Comparison of ENCODE assay signal across 21 cellular contexts in the genomic region with DNA sequence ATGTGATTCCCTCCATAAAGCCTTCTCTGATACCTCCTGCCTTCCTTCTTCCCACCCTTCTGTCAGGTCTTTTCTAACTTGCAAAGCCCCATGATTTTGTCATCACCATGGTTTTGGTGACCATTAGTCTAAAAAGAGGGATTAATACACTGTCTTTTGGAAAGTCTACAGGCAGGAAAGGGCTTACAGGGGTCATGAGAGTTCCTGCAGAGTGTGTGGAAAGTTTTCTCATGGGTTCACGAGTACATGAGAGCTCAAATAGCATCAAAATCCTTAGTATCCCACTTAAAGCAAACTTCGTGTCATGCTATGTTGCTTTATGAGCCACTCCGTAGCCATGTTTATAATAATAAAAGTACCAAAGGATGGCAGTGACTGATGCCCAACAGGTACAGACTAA.
A peak's percentile ranks its signal among the peaks of the same experiment; 100 is the strongest.
DNase-seq lines count a peak whose midpoint lies in the region; ATAC-seq and TF ChIP-seq lines count a peak whose summit lies in the region.
"Had no signal": no experiment of that assay in that cellular context is flagged by ENCODE, and none has a peak within 500 bp of the region (broad histone marks: within the 10 kb centered on the region; RNA-seq: fewer than 3 reads in every experiment).

No MANE protein-coding gene starts in this region.

- DNase-seq in HCT116 (ENCODE audit: low read depth, low spot score) (no peak), coronary artery (ENCODE audit: low spot score) (no peak), osteocyte (ENCODE audit: extremely low spot score, unreplicated experiment) (no peak)
- DNase-seq in activated effector memory CD4-positive, alpha-beta T cell treated with Interleukin-2 at 50 U/mL for 16 hours = no peak
- DNase-seq: activated CD4-positive, alpha-beta T cell treated with anti-CD3 and anti-CD28 coated beads for 4 hours; activated CD8-positive, alpha-beta memory T cell treated with anti-CD3 and anti-CD28 coated beads, Interleukin-2, amount 50 U/mL, for 48 hours; activated gamma-delta T cell; endodermal cell; islet precursor cell; KG1; MV-4-11; NCI-H2029; NCI-H510A treated with DMSO at 0.1 percent for 48 hours; RPMI8226; stimulated activated CD4-positive, alpha-beta T cell treated with anti-CD3 and anti-CD28 coated beads, Interleukin-4, amount 100 ng/mL, for 1 hour had no signal

- H3K9me3 Mint-ChIP-seq in osteocyte (ENCODE audit: unreplicated experiment) = no peaks in the 10 kb centered on the region
- H3K9me3 Mint-ChIP-seq: endodermal cell, memory B cell had no signal

- H3K9me3 ChIP-seq in BLaER1 treated with 17β-estradiol and CSF1 and Interleukin-3, amounts not matched to agents 10 nM and 100 nM (replicated peaks in 1 of 11) = no peaks in the 10 kb centered on the region
- no peaks in the 10 kb centered on the region for H3K9me3 ChIP-seq in HCT116 (ENCODE audit: control insufficient read depth in 1 of 2, insufficient read depth in 1 of 2, low read depth in 1 of 2, low read length in 2 of 2)
- H3K9me3 ChIP-seq: prostate gland had no signal

- CTCF ChIA-PET in HCT116 (lab: Charles Lee) = interaction anchor here (0.9 to 1.7 kb wide), 3 partner anchors 10 to 307 kb away, joined by 3 to 8 read pairs (median 3); no protein-coding TSS in a partner anchor

- H3K27ac Mint-ChIP-seq in osteocyte (ENCODE audit: unreplicated experiment) = peak overlapping the region; percentile 94
- H3K27ac Mint-ChIP-seq: endodermal cell, memory B cell had no signal

- peaks cover 50 to 88% (median 71%) of the 10 kb centered on the region in 10 experiments for H3K4me1 ChIP-seq in BLaER1 treated with 17β-estradiol and CSF1 and Interleukin-3, amounts not matched to agents 10 nM and 100 nM
- peaks cover 50 to 63% of the 10 kb centered on the region in 2 experiments for H3K4me1 ChIP-seq in HCT116 (ENCODE audit: control insufficient read depth in 1 of 2, insufficient read depth in 2 of 2, low read length in 2 of 2)

- TF ChIP-seq CTCF in HCT116 (IDR thresholded peaks at IDR 0.05 in 2 of 3, conservative IDR thresholded peaks at IDR 0.05 in 1 of 3; ENCODE audit: borderline replicate concordance in 1 of 3, insufficient read depth in 1 of 3, low read depth in 2 of 3, low read length in 2 of 3) = no peak
- no peak for TF ChIP-seq CTCF in coronary artery (IDR thresholded peaks at IDR 0.05)
- TF ChIP-seq CTCF in osteocyte (IDR thresholded peaks at IDR 0.05) = no peak

- no peak for TF ChIP-seq POLR2A in HCT116 (IDR thresholded peaks at IDR 0.05; ENCODE audit: borderline replicate concordance, extremely low read depth, insufficient read depth, insufficient read length)

- H2AFZ ChIP-seq in HCT116 (ENCODE audit: low read depth, low read length, poor library complexity, severe bottlenecking) = no peak overlapping the region

- RAD21 ChIA-PET in HCT116 (lab: Charles Lee; ENCODE audit: low non-redundant PET in 1 of 2, low total read pairs in 2 of 2, uncharacterized antibody in 2 of 2, unreplicated experiment in 2 of 2) = no interaction called here

- H4K20me1 ChIP-seq in BLaER1 treated with 17β-estradiol and CSF1 and Interleukin-3, amounts not matched to agents 10 nM and 100 nM = peaks cover 6 to 47% (median 20%) of the 10 kb centered on the region in 11 experiments; a peak in 20 of 22 replicates
- H4K20me1 ChIP-seq in HCT116 (ENCODE audit: insufficient read depth) = no peaks in the 10 kb centered on the region

- H3K36me3 ChIP-seq in BLaER1 treated with 17β-estradiol and CSF1 and Interleukin-3, amounts not matched to agents 10 nM and 100 nM = peaks cover 0 to 32% (median 14%) of the 10 kb centered on the region in 11 experiments; a peak in 10 of 22 replicates
- no peaks in the 10 kb centered on the region for H3K36me3 ChIP-seq in HCT116 (ENCODE audit: control insufficient read depth in 1 of 2, insufficient read depth in 2 of 2, low read length in 2 of 2)
- H3K36me3 ChIP-seq: prostate gland had no signal

- POLR2A ChIA-PET in HCT116 (lab: Charles Lee) = interaction anchor here (3.8 kb wide), 1 partner anchor 10 kb away, joined by 18 read pairs; no protein-coding TSS in a partner anchor

- H3K79me2 ChIP-seq in HCT116 (ENCODE audit: insufficient read depth, low read length) = peaks cover 5% of the 10 kb centered on the region; the same call in 1 of the 2 replicates

- H3K27ac ChIP-seq in BLaER1 treated with 17β-estradiol and CSF1 and Interleukin-3, amounts not matched to agents 10 nM and 100 nM = peak overlapping the region in 2 of 11 experiments; percentile 3 to 35; a peak in 3 of 22 replicates
- H3K27ac ChIP-seq in HCT116 (ENCODE audit: low read depth, low read length) (no peak overlapping the region), coronary artery (peak overlapping the region; percentile 35 to 61)

- peaks cover 4% of the 10 kb centered on the region for H3K36me3 Mint-ChIP-seq in osteocyte (ENCODE audit: unreplicated experiment)

- no peaks in the 10 kb centered on the region for H3K27me3 ChIP-seq in BLaER1 treated with 17β-estradiol and CSF1 and Interleukin-3, amounts not matched to agents 10 nM and 100 nM
- H3K27me3 ChIP-seq in HCT116 (ENCODE audit: insufficient read depth, low read length) = no peaks in the 10 kb centered on the region

- H3K9ac ChIP-seq in BLaER1 treated with 17β-estradiol and CSF1 and Interleukin-3, amounts not matched to agents 10 nM and 100 nM = no peak overlapping the region
- no peak overlapping the region for H3K9ac ChIP-seq in HCT116 (ENCODE audit: low read length)

- intact Hi-C loops in HCT116 (cut with micrococcal nuclease) = no loop called here

- H3K4me2 ChIP-seq in BLaER1 treated with 17β-estradiol and CSF1 and Interleukin-3, amounts not matched to agents 10 nM and 100 nM = peak overlapping the region in 9 of 11 experiments; percentile 21 to 92 (median 44); a peak in 15 of 22 replicates
- peak overlapping the region; percentile 39 for H3K4me2 ChIP-seq in HCT116 (ENCODE audit: low read length)
- H3K4me2 ChIP-seq: smooth muscle cell had no signal

- ATAC-seq in HCT116 (no peak), HG02973 (IDR thresholded peaks at IDR 0.05; ENCODE audit: unreplicated experiment) (no peak), HG03108 (IDR thresholded peaks at IDR 0.05; ENCODE audit: unreplicated experiment) (no peak)

- BruUV-seq in HCT116 (replicated peaks; lab: Mats Ljungman, UMichigan) = no TSS peak

- H3K27me3 Mint-ChIP-seq in osteocyte (ENCODE audit: unreplicated experiment) = no peaks in the 10 kb centered on the region
- H3K27me3 Mint-ChIP-seq: memory B cell had no signal

- H3K9me2 ChIP-seq in HCT116 (ENCODE audit: insufficient read depth) = no peaks in the 10 kb centered on the region

- H3K4me3 Mint-ChIP-seq in osteocyte (ENCODE audit: unreplicated experiment) = no peak overlapping the region
- H3K4me3 Mint-ChIP-seq: endodermal cell, memory B cell had no signal

- H3K4me1 Mint-ChIP-seq in osteocyte (ENCODE audit: unreplicated experiment) = peaks cover 50% of the 10 kb centered on the region

- no peak for TF ChIP-seq RAD21 in HCT116 (IDR thresholded peaks at IDR 0.05; ENCODE audit: low read depth)

- no peak overlapping the region for H3K4me3 ChIP-seq in BLaER1 treated with 17β-estradiol and CSF1 and Interleukin-3, amounts not matched to agents 10 nM and 100 nM
- H3K4me3 ChIP-seq in HCT116 (replicated peaks in 1 of 2; ENCODE audit: low read depth in 1 of 2, low read length in 2 of 2) (no peak overlapping the region), coronary artery (no peak overlapping the region)
- H3K4me3 ChIP-seq: prostate gland, smooth muscle cell had no signal

TF ChIP-seq in HCT116, 20 proteins besides CTCF, POLR2A, EP300 and RAD21:
- TF ChIP-seq FOSL1 (IDR thresholded peaks at IDR 0.05; ENCODE audit: low read depth) (no peak), SRF (IDR thresholded peaks at IDR 0.05; ENCODE audit: low read depth) (no peak), ELF1 (IDR thresholded peaks at IDR 0.05; ENCODE audit: borderline replicate concordance, low read depth) (no peak), YY1 (IDR thresholded peaks at IDR 0.05; ENCODE audit: extremely low read depth, insufficient replicate concordance, low read depth, low read length) (no peak), ZNF274 (IDR thresholded peaks at IDR 0.05; ENCODE audit: low read depth, low read length) (no peak), SP1 (IDR thresholded peaks at IDR 0.05; ENCODE audit: low read depth) (no peak)
- TF ChIP-seq, protein P1, sequence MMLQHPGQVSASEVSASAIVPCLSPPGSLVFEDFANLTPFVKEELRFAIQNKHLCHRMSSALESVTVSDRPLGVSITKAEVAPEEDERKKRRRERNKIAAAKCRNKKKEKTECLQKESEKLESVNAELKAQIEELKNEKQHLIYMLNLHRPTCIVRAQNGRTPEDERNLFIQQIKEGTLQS (IDR thresholded peaks at IDR 0.05) = no peak
